Comparison of ENCODE assay signal across 8 cellular contexts in genomic region chr10:31603245-31604087, GRCh38.
DNase-seq lines count a peak whose midpoint lies in the region; ATAC-seq and TF ChIP-seq lines count a peak whose summit lies in the region.

No MANE protein-coding gene starts in this region.

- no peaks in the 10 kb centered on the region for H3K27me3 ChIP-seq in GM06990 (replicated peaks; ENCODE audit: control insufficient read depth, insufficient read depth, low read length)
- H3K27me3 ChIP-seq in upper lobe of left lung, result no peaks in the 10 kb centered on the region

- WGBS in upper lobe of left lung, 2 donors, result 6 to 16% methylated on average over 25 to 67 of the region's 67 CpGs

- intact Hi-C loops in left ventricle myocardium superior (cut with micrococcal nuclease) (no loop called here), posterior vena cava (cut with DNase I) (no loop called here)

- DNase-seq in GM06990 (ENCODE audit: extremely low read depth, insufficient read length) (peak; percentile 90), NCI-H1105 (lab: John Stamatoyannopoulos, UW) (peak; percentile 93), T-helper 1 cell (peak; percentile 47 to 91 (median 54)), amygdala (lab: John Stamatoyannopoulos, UW) (peak in 50 of 56 donors; percentile 19 to 88 (median 66)), left ventricle myocardium superior (peak; percentile 98), posterior vena cava (ENCODE audit: low spot score) (peak; percentile 99), upper lobe of left lung (peak; percentile 98)

- TF ChIP-seq CTCF in GM06990 (IDR thresholded peaks at IDR 0.05; ENCODE audit: insufficient read depth, low read length, poor library complexity, severe bottlenecking) (no peak), upper lobe of left lung (IDR thresholded peaks at IDR 0.05) (peak in 3 of 6 experiments; percentile 31 to 45 (median 34))

- H3K27ac ChIP-seq in upper lobe of left lung, result peak overlapping the region; percentile 73 to 89 (median 84)

- peak in 2 of 4 donors; percentile 59 to 75 for TF ChIP-seq POLR2A in upper lobe of left lung (IDR thresholded peaks at IDR 0.05)

- peak in 1 of 4 donors; percentile 18 for TF ChIP-seq EP300 in upper lobe of left lung (IDR thresholded peaks at IDR 0.05)

- H3K4me3 ChIP-seq in GM06990 (replicated peaks; ENCODE audit: low read depth, low read length), result peak overlapping the region; percentile 56
- H3K4me3 ChIP-seq in upper lobe of left lung, result peak overlapping the region; percentile 4 to 74 (median 69)

- no peaks in the 10 kb centered on the region for H3K9me3 ChIP-seq in upper lobe of left lung

- ATAC-seq in HG02588 (IDR thresholded peaks at IDR 0.05; ENCODE audit: unreplicated experiment) (peak; percentile 97), left ventricle myocardium superior (peak; percentile 95), upper lobe of left lung (ENCODE audit: low FRiP score in 2 of 2) (peak; percentile 96 to 97)

- H3K36me3 ChIP-seq in GM06990 (ENCODE audit: control insufficient read depth, insufficient read depth, low read length) (no peaks in the 10 kb centered on the region), upper lobe of left lung (no peaks in the 10 kb centered on the region)

- peaks cover 3 to 25% (median 6%) of the 10 kb centered on the region in 4 donors for H3K4me1 ChIP-seq in upper lobe of left lung

Comparison
In these comparisons a context has a peak if more than half of its experiments do, and no peak if none do; other contexts are left out.
1. Peak in every context shown above with its lines: DNase-seq, ATAC-seq, H3K4me3 ChIP-seq and H3K27ac ChIP-seq.